ENCODE assay signal across 5 cellular contexts in the genomic region with DNA sequence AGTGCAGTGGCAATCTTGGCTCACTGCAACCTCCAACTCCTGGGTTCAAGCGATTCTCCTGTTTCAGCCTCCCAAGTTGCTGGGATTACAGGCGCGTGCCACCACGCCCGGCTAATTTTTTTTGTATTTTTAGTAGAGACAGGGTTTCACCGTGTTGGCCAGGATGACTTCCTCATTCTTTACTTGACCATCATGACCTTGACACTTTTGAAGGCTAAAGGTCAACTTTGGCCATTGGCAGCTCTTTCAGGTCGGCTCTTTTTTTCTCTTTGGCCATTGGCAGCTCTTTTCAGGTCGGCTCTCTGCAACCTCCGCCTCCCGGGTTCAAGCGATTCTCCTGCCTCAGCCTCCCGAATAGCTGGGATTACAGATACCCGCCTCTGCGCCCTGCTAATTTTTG. TPM values are rescaled to one million over a fixed set of nuclear protein-coding genes. Genes with fewer than 3 reads are reported as not detected.
"Had no signal": no experiment of that assay in that cellular context is flagged by ENCODE, and none has a peak within 500 bp of the region (broad histone marks: within the 10 kb centered on the region; RNA-seq: fewer than 3 reads in every experiment).

No MANE protein-coding gene starts in this region.

RNA-seq across cellular contexts. Expression of a gene that starts 37.8 kb away (rescaled TPM):
- total RNA-seq: GM23338, H9, HFFc6, HT1080, IMR-90 had no signal
- polyA plus RNA-seq: IMR-90 had no signal
